In the genomic region with DNA sequence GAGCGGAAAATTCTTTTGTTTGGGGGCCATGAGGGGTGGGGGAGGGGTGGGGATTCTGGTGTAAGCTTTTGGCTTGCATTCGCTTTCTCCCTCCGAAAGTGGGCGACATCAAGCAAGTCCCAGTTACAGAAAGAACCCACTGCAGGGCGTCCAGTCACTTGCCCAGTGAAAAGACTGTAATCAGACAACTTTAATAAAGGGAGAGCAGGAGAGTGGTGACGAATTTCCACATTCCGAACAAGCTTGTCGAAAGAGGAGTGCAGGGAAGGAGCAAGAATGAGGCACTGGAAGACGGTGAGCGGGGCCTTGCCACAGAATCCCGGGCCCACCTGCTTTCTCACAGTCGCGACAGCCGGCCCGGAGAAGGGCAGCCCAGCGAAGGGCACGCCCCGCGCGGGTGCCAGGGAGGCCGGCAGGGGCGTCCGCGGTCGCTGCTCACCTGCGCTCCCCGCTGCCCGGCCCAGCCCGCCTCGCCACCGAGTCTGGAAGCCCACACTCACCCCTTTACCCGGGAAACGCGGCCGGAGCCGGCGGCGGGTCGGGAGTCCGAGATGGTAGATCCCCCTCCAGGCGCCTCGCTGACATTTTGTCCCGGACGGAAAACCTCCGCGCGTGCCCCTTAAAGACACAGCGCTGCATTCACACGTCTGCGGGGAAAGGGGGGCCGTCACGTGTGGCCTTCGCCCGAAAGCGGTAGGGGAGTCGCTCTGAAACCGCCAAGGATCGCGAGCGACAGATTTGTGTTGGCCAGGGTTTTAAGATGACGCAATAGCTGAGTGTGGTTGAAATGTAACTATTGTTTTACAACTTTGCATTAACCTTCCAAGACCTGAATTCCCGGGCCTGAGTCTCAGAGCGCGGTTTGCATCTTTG, we compare ENCODE assay signal across 1 cellular context.
A peak's percentile ranks its signal among the peaks of the same experiment; 100 is the strongest.
TF ChIP-seq lines count a peak whose summit lies in the region.

TSS of gene ZBED3 (minus strand) at position 675 of the 873 bp plus-strand sequence. CDS start 9,407 bp downstream, outside the sequence.

TF ChIP-seq in HepG2, 621 proteins besides CTCF, POLR2A, EP300 and RAD21 (continued from another document and continues in another):
- TF ChIP-seq, protein P1, sequence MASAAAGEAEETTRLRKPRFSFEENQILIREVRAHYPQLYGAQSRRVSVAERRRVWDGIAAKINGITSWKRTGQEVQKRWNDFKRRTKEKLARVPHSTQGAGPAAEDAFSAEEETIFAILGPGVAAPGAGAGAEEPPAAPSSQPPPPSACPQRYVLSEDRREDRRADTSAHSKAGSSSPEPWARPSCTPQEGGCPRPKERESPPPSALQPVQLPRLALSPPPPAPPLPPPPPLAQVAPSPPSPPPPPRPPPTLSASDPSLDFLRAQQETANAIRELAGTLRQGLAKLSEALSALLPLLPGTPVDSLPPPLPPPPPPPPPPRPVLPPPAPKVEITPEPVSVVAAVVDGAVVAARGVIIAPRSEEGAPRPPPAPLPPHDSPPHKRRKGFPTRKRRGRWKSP (CRISPR knock-in tag; IDR thresholded peaks at IDR 0.05): peak; percentile 62; the same call in 1 of the 2 replicates
- TF ChIP-seq ZFP37 (CRISPR knock-in tag; IDR thresholded peaks at IDR 0.05; ENCODE audit: borderline replicate concordance) (no peak), MIER2 (CRISPR knock-in tag; IDR thresholded peaks at IDR 0.05) (no peak), FOXO4 (CRISPR knock-in tag; conservative IDR thresholded peaks at IDR 0.05) (0 out of 2 replicates have a peak, but pooled peaks have one; percentile 87), AGO2 (optimal IDR thresholded peaks at IDR 0.05; ENCODE audit: low read depth, low read length) (peak; percentile 77), NCOA1 (CRISPR knock-in tag; IDR thresholded peaks at IDR 0.05) (no peak; the same call in 1 of the 2 replicates), YEATS2 (CRISPR knock-in tag; IDR thresholded peaks at IDR 0.05; ENCODE audit: borderline replicate concordance) (no peak), FIP1L1 (IDR thresholded peaks at IDR 0.05; ENCODE audit: borderline replicate concordance, insufficient read depth, low read depth, low read length) (no peak), SCMH1 (CRISPR knock-in tag; IDR thresholded peaks at IDR 0.05; ENCODE audit: borderline replicate concordance) (no peak), ZSCAN12 (CRISPR knock-in tag; IDR thresholded peaks at IDR 0.05) (no peak), ZBTB38 (CRISPR knock-in tag; IDR thresholded peaks at IDR 0.05) (peak; percentile 13; the same call in 1 of the 2 replicates), ZNF678 (CRISPR knock-in tag; IDR thresholded peaks at IDR 0.05) (no peak), ZSCAN9 (CRISPR knock-in tag; IDR thresholded peaks at IDR 0.05; ENCODE audit: borderline replicate concordance) (no peak), TFDP1 (CRISPR knock-in tag; IDR thresholded peaks at IDR 0.05; ENCODE audit: borderline replicate concordance) (peak; percentile 59), FLYWCH1 (CRISPR knock-in tag; IDR thresholded peaks at IDR 0.05) (no peak), SRY (CRISPR knock-in tag; IDR thresholded peaks at IDR 0.05) (0 out of 2 replicates have a peak, but pooled peaks have one; percentile 43), REPIN1 (CRISPR knock-in tag; IDR thresholded peaks at IDR 0.05; ENCODE audit: borderline replicate concordance, low read depth) (no peak; the same call in 1 of the 2 replicates), MTF1 (CRISPR knock-in tag; IDR thresholded peaks at IDR 0.05) (0 out of 2 replicates have a peak, but pooled peaks have one; percentile 21), SIX1 (CRISPR knock-in tag; IDR thresholded peaks at IDR 0.05; ENCODE audit: borderline replicate concordance) (no peak), PHB2 (IDR thresholded peaks at IDR 0.05; ENCODE audit: partially characterized antibody) (no peak), ZNF782 (CRISPR knock-in tag; IDR thresholded peaks at IDR 0.05; ENCODE audit: borderline replicate concordance) (peak; percentile 47; the same call in 1 of the 2 replicates), ZSCAN25 (CRISPR knock-in tag; IDR thresholded peaks at IDR 0.05) (no peak), ZNF609 (CRISPR knock-in tag; IDR thresholded peaks at IDR 0.05; ENCODE audit: borderline replicate concordance) (no peak), FOXC1 (CRISPR knock-in tag; IDR thresholded peaks at IDR 0.05; ENCODE audit: borderline replicate concordance) (no peak), ZSCAN22 (CRISPR knock-in tag; IDR thresholded peaks at IDR 0.05) (0 out of 2 replicates have a peak, but pooled peaks have one; percentile 12), KMT2B (CRISPR knock-in tag; IDR thresholded peaks at IDR 0.05) (peak; percentile 71), NR2C2 (CRISPR knock-in tag; IDR thresholded peaks at IDR 0.05; ENCODE audit: borderline replicate concordance) (peak; percentile 53; the same call in 1 of the 2 replicates), BATF2 (CRISPR knock-in tag; IDR thresholded peaks at IDR 0.05) (no peak), STAG1 (CRISPR knock-in tag; IDR thresholded peaks at IDR 0.05) (no peak), SP140L (CRISPR knock-in tag; IDR thresholded peaks at IDR 0.05; ENCODE audit: borderline replicate concordance) (no peak), MAFG (CRISPR knock-in tag; IDR thresholded peaks at IDR 0.05) (no peak), SNAPC2 (CRISPR knock-in tag; IDR thresholded peaks at IDR 0.05) (no peak), ATF2 (CRISPR knock-in tag; IDR thresholded peaks at IDR 0.05) (peak; percentile 64; the same call in 1 of the 2 replicates), MIER3 (CRISPR knock-in tag; IDR thresholded peaks at IDR 0.05; ENCODE audit: borderline replicate concordance) (no peak), ZNF792 (CRISPR knock-in tag; IDR thresholded peaks at IDR 0.05) (no peak; the same call in 1 of the 2 replicates), KAT8 (CRISPR knock-in tag; IDR thresholded peaks at IDR 0.05) (0 out of 2 replicates have a peak, but pooled peaks have one; percentile 11), SRSF1 (optimal IDR thresholded peaks at IDR 0.05; ENCODE audit: low read depth, low read length) (no peak), HMGA1 (CRISPR knock-in tag; conservative IDR thresholded peaks at IDR 0.05) (no peak), RFX3 (CRISPR knock-in tag; IDR thresholded peaks at IDR 0.05) (no peak)
- TF ChIP-seq, protein P2, sequence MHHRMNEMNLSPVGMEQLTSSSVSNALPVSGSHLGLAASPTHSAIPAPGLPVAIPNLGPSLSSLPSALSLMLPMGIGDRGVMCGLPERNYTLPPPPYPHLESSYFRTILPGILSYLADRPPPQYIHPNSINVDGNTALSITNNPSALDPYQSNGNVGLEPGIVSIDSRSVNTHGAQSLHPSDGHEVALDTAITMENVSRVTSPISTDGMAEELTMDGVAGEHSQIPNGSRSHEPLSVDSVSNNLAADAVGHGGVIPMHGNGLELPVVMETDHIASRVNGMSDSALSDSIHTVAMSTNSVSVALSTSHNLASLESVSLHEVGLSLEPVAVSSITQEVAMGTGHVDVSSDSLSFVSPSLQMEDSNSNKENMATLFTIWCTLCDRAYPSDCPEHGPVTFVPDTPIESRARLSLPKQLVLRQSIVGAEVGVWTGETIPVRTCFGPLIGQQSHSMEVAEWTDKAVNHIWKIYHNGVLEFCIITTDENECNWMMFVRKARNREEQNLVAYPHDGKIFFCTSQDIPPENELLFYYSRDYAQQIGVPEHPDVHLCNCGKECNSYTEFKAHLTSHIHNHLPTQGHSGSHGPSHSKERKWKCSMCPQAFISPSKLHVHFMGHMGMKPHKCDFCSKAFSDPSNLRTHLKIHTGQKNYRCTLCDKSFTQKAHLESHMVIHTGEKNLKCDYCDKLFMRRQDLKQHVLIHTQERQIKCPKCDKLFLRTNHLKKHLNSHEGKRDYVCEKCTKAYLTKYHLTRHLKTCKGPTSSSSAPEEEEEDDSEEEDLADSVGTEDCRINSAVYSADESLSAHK (CRISPR knock-in tag; IDR thresholded peaks at IDR 0.05; ENCODE audit: borderline replicate concordance): no peak
- TF ChIP-seq, protein P3, sequence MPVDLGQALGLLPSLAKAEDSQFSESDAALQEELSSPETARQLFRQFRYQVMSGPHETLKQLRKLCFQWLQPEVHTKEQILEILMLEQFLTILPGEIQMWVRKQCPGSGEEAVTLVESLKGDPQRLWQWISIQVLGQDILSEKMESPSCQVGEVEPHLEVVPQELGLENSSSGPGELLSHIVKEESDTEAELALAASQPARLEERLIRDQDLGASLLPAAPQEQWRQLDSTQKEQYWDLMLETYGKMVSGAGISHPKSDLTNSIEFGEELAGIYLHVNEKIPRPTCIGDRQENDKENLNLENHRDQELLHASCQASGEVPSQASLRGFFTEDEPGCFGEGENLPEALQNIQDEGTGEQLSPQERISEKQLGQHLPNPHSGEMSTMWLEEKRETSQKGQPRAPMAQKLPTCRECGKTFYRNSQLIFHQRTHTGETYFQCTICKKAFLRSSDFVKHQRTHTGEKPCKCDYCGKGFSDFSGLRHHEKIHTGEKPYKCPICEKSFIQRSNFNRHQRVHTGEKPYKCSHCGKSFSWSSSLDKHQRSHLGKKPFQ (CRISPR knock-in tag; IDR thresholded peaks at IDR 0.05; ENCODE audit: insufficient replicate concordance): peak; percentile 53
- TF ChIP-seq, protein P4, sequence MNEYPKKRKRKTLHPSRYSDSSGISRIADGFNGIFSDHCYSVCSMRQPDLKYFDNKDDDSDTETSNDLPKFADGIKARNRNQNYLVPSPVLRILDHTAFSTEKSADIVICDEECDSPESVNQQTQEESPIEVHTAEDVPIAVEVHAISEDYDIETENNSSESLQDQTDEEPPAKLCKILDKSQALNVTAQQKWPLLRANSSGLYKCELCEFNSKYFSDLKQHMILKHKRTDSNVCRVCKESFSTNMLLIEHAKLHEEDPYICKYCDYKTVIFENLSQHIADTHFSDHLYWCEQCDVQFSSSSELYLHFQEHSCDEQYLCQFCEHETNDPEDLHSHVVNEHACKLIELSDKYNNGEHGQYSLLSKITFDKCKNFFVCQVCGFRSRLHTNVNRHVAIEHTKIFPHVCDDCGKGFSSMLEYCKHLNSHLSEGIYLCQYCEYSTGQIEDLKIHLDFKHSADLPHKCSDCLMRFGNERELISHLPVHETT (CRISPR knock-in tag; conservative IDR thresholded peaks at IDR 0.05): no peak
